15 cellular contexts compared by ENCODE assay signal in genomic region chr1:228472655-228473054, GRCh38. TPM values are rescaled to one million over a fixed set of nuclear protein-coding genes. Genes with fewer than 3 reads are reported as not detected.
DNase-seq lines count a peak whose midpoint lies in the region; ATAC-seq, FAIRE-seq and TF ChIP-seq lines count a peak whose summit lies in the region.
"Had no signal": no experiment of that assay in that cellular context is flagged by ENCODE, and none has a peak within 500 bp of the region (broad histone marks: within the 10 kb centered on the region; RNA-seq: fewer than 3 reads in every experiment).

No MANE protein-coding gene starts in this region.

- H3F3A ChIP-seq in MM.1S (ENCODE audit: insufficient read depth, low read length): no peaks in the 10 kb centered on the region; the same call in 1 of the 2 replicates

- peaks cover 6% of the 10 kb centered on the region for H3K4me1 Mint-ChIP-seq in activated T-helper 17 cell treated with anti-CD3 and anti-CD28 coated beads, Interleukin-2, amount 50 U/mL, for 72 hours

- no peaks in the 10 kb centered on the region for H3K36me3 Mint-ChIP-seq in activated T-helper 17 cell treated with anti-CD3 and anti-CD28 coated beads, Interleukin-2, amount 50 U/mL, for 72 hours (ENCODE audit: low read depth)

- no peaks in the 10 kb centered on the region for H3K79me2 ChIP-seq in MM.1S (ENCODE audit: low read length)

- peak; percentile 74 for FAIRE-seq in GM12891 (lab: Jason Lieb, UNC)

- H3K4ac ChIP-seq in mesenchymal stem cell (ENCODE audit: low read depth in 1 of 2, low read length in 2 of 2): no peak overlapping the region

- DNase-seq in GM12891 (ENCODE audit: insufficient read length, low spot score) (no peak), MM.1S (peak; percentile 19), mesenchymal stem cell (peak; percentile 48), pons (ENCODE audit: low spot score) (no peak), NCI-H2196 treated with DMSO at 0.1 percent for 48 hours (lab: John Stamatoyannopoulos, UW; ENCODE audit: unreplicated experiment) (no peak)
- DNase-seq in activated naive CD4-positive, alpha-beta T cell treated with Interleukin-2 at 50 U/mL for 16 hours: no peak
- DNase-seq: activated CD4-positive, alpha-beta T cell treated with anti-CD3 and anti-CD28 coated beads for 1 hour; activated naive CD4-positive, alpha-beta T cell treated with anti-CD3 and anti-CD28 coated beads, Interleukin-2, amount 50 U/mL, for 16 hours; esophagus squamous epithelium; NCI-H1694; NCI-H82; testis had no signal

- H3K27ac ChIP-seq in MM.1S (ENCODE audit: low read length) (no peak overlapping the region), mesenchymal stem cell (ENCODE audit: low read length, poor library complexity, severe bottlenecking) (no peak overlapping the region)
- H3K27ac ChIP-seq: esophagus squamous epithelium, neutrophil, testis had no signal

- H3K27me3 ChIP-seq in MM.1S (replicated peaks; ENCODE audit: insufficient read depth, low read length) (no peaks in the 10 kb centered on the region), mesenchymal stem cell (ENCODE audit: control insufficient read depth in 1 of 2, insufficient read depth in 1 of 2, low read length in 2 of 2) (peaks cover 24 to 53% of the 10 kb centered on the region in 2 experiments)
- H3K27me3 ChIP-seq: testis had no signal

- WGBS in mesenchymal stem cell: 33% methylated on average over 5 of the region's 7 CpGs

- H3K18ac ChIP-seq in mesenchymal stem cell (ENCODE audit: low read depth in 1 of 2, low read length in 2 of 2): peak overlapping the region in 1 of 2 experiments; percentile 76

- no peaks in the 10 kb centered on the region for H3K9me2 ChIP-seq in MM.1S (replicated peaks; ENCODE audit: insufficient read depth, low read length)

- no peak overlapping the region for H2BK15ac ChIP-seq in mesenchymal stem cell (ENCODE audit: low read depth, poor library complexity, severe bottlenecking)

- H3K23ac ChIP-seq in mesenchymal stem cell (ENCODE audit: low read length in 2 of 2): no peak overlapping the region

- peak overlapping the region; percentile 21 for H3K27ac Mint-ChIP-seq in activated T-helper 17 cell treated with anti-CD3 and anti-CD28 coated beads, Interleukin-2, amount 50 U/mL, for 72 hours

- H3K79me1 ChIP-seq in mesenchymal stem cell (replicated peaks; ENCODE audit: low read length, poor library complexity, severe bottlenecking): no peaks in the 10 kb centered on the region

- H4K8ac ChIP-seq in mesenchymal stem cell (ENCODE audit: low read length): no peak overlapping the region

- no peak for TF ChIP-seq POLR2A in GM12891 (IDR thresholded peaks at IDR 0.05; ENCODE audit: low read depth, low read length)

- no peak overlapping the region for H4K91ac ChIP-seq in mesenchymal stem cell (ENCODE audit: low read length)

- H3K9me3 Mint-ChIP-seq in activated T-helper 17 cell treated with anti-CD3 and anti-CD28 coated beads, Interleukin-2, amount 50 U/mL, for 72 hours: no peaks in the 10 kb centered on the region

- TF ChIP-seq CTCF in MM.1S (IDR thresholded peaks at IDR 0.05; ENCODE audit: low read length): no peak

- no peak overlapping the region for H2AK5ac ChIP-seq in mesenchymal stem cell (ENCODE audit: low read length, severe bottlenecking)

- no peak overlapping the region for H2BK12ac ChIP-seq in mesenchymal stem cell (ENCODE audit: low read length in 2 of 2)

- H2BK120ac ChIP-seq in mesenchymal stem cell (ENCODE audit: low read depth, low read length): no peak overlapping the region

- H2AFZ ChIP-seq in MM.1S (ENCODE audit: low read length) (peak overlapping the region; percentile 22; the same call in 1 of the 2 replicates), mesenchymal stem cell (ENCODE audit: low read depth, low read length) (peak overlapping the region; percentile 44)

- H3K4me3 Mint-ChIP-seq in activated T-helper 17 cell treated with anti-CD3 and anti-CD28 coated beads, Interleukin-2, amount 50 U/mL, for 72 hours: peak overlapping the region; percentile 13

- peak; percentile 85 for ATAC-seq in activated T-helper 17 cell treated with anti-CD3 and anti-CD28 coated beads, Interleukin-2, amount 50 U/mL, for 72 hours (replicated peaks)

- H3K14ac ChIP-seq in mesenchymal stem cell (ENCODE audit: low read length in 2 of 2): no peak overlapping the region

- H3K4me3 ChIP-seq in MM.1S (ENCODE audit: low read length) (no peak overlapping the region), mesenchymal stem cell (ENCODE audit: insufficient read depth in 1 of 2, low read depth in 1 of 2, low read length in 2 of 2) (no peak overlapping the region)
- H3K4me3 ChIP-seq: esophagus squamous epithelium, lung, testis had no signal

- no peak overlapping the region for H2BK5ac ChIP-seq in mesenchymal stem cell (ENCODE audit: low read depth, low read length, poor library complexity, severe bottlenecking)

- H3K9ac ChIP-seq in MM.1S (ENCODE audit: low read length) (no peak overlapping the region), mesenchymal stem cell (ENCODE audit: low read length) (no peak overlapping the region)

- no peaks in the 10 kb centered on the region for H4K20me1 ChIP-seq in MM.1S (ENCODE audit: insufficient read depth, low read length)

- H3K4me1 ChIP-seq in MM.1S (ENCODE audit: low read length) (peaks cover 15% of the 10 kb centered on the region), mesenchymal stem cell (ENCODE audit: control insufficient read depth, insufficient read depth, low read depth, low read length) (peaks cover 3% of the 10 kb centered on the region)
- H3K4me1 ChIP-seq: esophagus squamous epithelium had no signal

- H3K4me2 ChIP-seq in MM.1S (ENCODE audit: low read depth, low read length) (peak overlapping the region; percentile 4; the same call in 1 of the 2 replicates), mesenchymal stem cell (ENCODE audit: low read length, poor library complexity, severe bottlenecking) (no peak overlapping the region)

- H3K27me3 Mint-ChIP-seq in activated T-helper 17 cell treated with anti-CD3 and anti-CD28 coated beads, Interleukin-2, amount 50 U/mL, for 72 hours: no peaks in the 10 kb centered on the region

- H3K9me3 ChIP-seq in MM.1S (replicated peaks; ENCODE audit: insufficient read depth, low read length): no peaks in the 10 kb centered on the region
- H3K9me3 ChIP-seq in mesenchymal stem cell (ENCODE audit: control insufficient read depth, low read length): no peaks in the 10 kb centered on the region
- H3K9me3 ChIP-seq: esophagus squamous epithelium, neutrophil, testis had no signal

- H3K36me3 ChIP-seq in MM.1S (replicated peaks; ENCODE audit: insufficient read depth, low read length): no peaks in the 10 kb centered on the region
- H3K36me3 ChIP-seq in mesenchymal stem cell (ENCODE audit: control insufficient read depth in 1 of 2, insufficient read depth in 2 of 2, low read depth in 1 of 2, low read length in 2 of 2): no peaks in the 10 kb centered on the region
- H3K36me3 ChIP-seq: esophagus squamous epithelium, neutrophil had no signal

TF ChIP-seq in GM12891, 5 proteins besides CTCF, POLR2A, EP300 and RAD21:
- TF ChIP-seq POU2F2 (IDR thresholded peaks at IDR 0.05; ENCODE audit: low read depth, low read length): no peak
- TF ChIP-seq POLR2AphosphoS5 (IDR thresholded peaks at IDR 0.05; ENCODE audit: low read depth, low read length): no peak
- TF ChIP-seq SPI1 (IDR thresholded peaks at IDR 0.05; ENCODE audit: low read depth, low read length): no peak
- TF ChIP-seq PAX5 (IDR thresholded peaks at IDR 0.05; ENCODE audit: insufficient read depth, low read length, severe bottlenecking): no peak
- TF ChIP-seq TAF1 (IDR thresholded peaks at IDR 0.05; ENCODE audit: low read depth, low read length): no peak

RNA-seq across cellular contexts. Expression of gene RNF187, which starts 14.5 kb away (rescaled TPM):
- polyA plus RNA-seq in GM12891 (2012; ENCODE audit: low read depth, missing spikeins): 51.7 TPM
- total RNA-seq in activated T-helper 17 cell treated with anti-CD3 and anti-CD28 coated beads, Interleukin-2, amount 50 U/mL, for 72 hours: 100 to 1,000 TPM in 1 of 2 donors, 10 to 100 TPM in 1; 92.7 to 111 TPM
- polyA plus RNA-seq in mesenchymal stem cell (2013, experiment 1 of 2): 68.0 TPM
- polyA plus RNA-seq in mesenchymal stem cell (2013, experiment 2 of 2): 67.0 TPM

RNA-seq across cellular contexts. Expression of gene TRIM17, which starts 56.0 kb away (rescaled TPM):
- polyA plus RNA-seq in GM12891 (2012; ENCODE audit: low read depth, missing spikeins): 0.26 TPM
- 1 to 10 TPM; 1.7 to 1.9 TPM for total RNA-seq in activated T-helper 17 cell treated with anti-CD3 and anti-CD28 coated beads, Interleukin-2, amount 50 U/mL, for 72 hours
- 1.9 TPM for polyA plus RNA-seq in mesenchymal stem cell (2013, experiment 1 of 2)
- 1.7 TPM for polyA plus RNA-seq in mesenchymal stem cell (2013, experiment 2 of 2)

Comparison
In these comparisons a context has a peak if more than half of its experiments do, and no peak if none do; other contexts are left out.
1. DNase-seq: peak in MM.1S (single experiment) and mesenchymal stem cell (single experiment); none in GM12891 (single experiment), pons (single experiment), NCI-H2196 treated with DMSO at 0.1 percent for 48 hours (single experiment) and activated naive CD4-positive, alpha-beta T cell treated with Interleukin-2 at 50 U/mL for 16 hours (single experiment).